ENCODE assay signal across 10 cellular contexts in the genomic region with DNA sequence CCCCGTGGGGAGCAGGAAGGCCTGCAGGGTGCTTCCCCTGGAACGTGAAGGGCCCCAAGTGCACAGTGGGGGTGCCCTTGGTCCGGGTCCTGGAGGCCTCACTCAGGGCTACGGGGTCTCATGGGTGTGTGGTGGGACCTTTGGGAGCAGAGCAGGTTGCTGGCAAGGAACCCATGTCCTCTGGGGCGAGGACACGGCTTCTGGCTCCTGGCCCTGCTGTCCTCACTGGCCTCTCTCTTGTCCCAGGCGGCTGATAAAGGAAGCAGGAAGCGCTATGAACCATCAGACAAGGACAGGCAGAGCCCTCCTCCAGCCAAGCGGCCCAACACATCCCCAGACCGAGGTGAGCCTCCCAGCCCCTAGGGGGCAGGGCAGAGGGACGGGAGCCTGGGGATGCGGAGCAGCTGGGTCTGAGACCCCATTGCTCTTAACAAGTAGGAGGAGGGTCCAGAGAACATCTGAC. TPM values are rescaled to one million over a fixed set of nuclear protein-coding genes. Genes with fewer than 3 reads are reported as not detected.
DNase-seq lines count a peak whose midpoint lies in the region; ATAC-seq and TF ChIP-seq lines count a peak whose summit lies in the region.
"Had no signal": no experiment of that assay in that cellular context is flagged by ENCODE, and none has a peak within 500 bp of the region (broad histone marks: within the 10 kb centered on the region; RNA-seq: fewer than 3 reads in every experiment).

No MANE protein-coding gene starts in this region.

- H3K27me3 ChIP-seq in right atrium auricular region (no peaks in the 10 kb centered on the region), heart left ventricle (no peaks in the 10 kb centered on the region), upper lobe of right lung (no peaks in the 10 kb centered on the region)

- WGBS in heart left ventricle, 4 donors, result 22 to 30% (median 27%) methylated on average over 8 to 12 of the region's 12 CpGs

- TF ChIP-seq POLR2A in heart left ventricle (IDR thresholded peaks at IDR 0.05), result no peak

- TF ChIP-seq CTCF in right atrium auricular region (IDR thresholded peaks at IDR 0.05) (peak in 1 of 2 donors; percentile 61), heart left ventricle (IDR thresholded peaks at IDR 0.05) (peak; percentile 35 to 69 (median 53)), upper lobe of right lung (IDR thresholded peaks at IDR 0.05) (peak; percentile 21)

- H3K4me1 ChIP-seq in right atrium auricular region (peaks cover 0 to 4% of the 10 kb centered on the region in 2 donors), heart left ventricle (peaks cover 0 to 24% (median 7%) of the 10 kb centered on the region in 12 donors), upper lobe of right lung (no peaks in the 10 kb centered on the region)

- ATAC-seq in Right ventricle myocardium inferior, result peak; percentile 87
- ATAC-seq in heart left ventricle, result peak; percentile 84 to 92 (median 88)
- peak; percentile 10 for ATAC-seq in upper lobe of right lung
- no peak for ATAC-seq in GM21423 (IDR thresholded peaks at IDR 0.05; ENCODE audit: unreplicated experiment)

- H3K36me3 ChIP-seq in right atrium auricular region (peaks cover 74% of the 10 kb centered on the region), heart left ventricle (peaks cover 3 to 92% (median 77%) of the 10 kb centered on the region in 9 donors), upper lobe of right lung (peaks cover 83% of the 10 kb centered on the region)

- DNase-seq in Right ventricle myocardium inferior (ENCODE audit: missing footprints), result peak; percentile 79
- no peak for DNase-seq in right atrium auricular region (ENCODE audit: low spot score)
- DNase-seq in RKO (ENCODE audit: low spot score), result peak; percentile 31
- DNase-seq in heart left ventricle, result peak; percentile 70 to 86 (median 75)
- DNase-seq in upper lobe of right lung, result no peak
- no peak for DNase-seq in NCI-H1092 (lab: John Stamatoyannopoulos, UW)
- DNase-seq in kidney glomerular epithelial cell (lab: John Stamatoyannopoulos, UW), result no peak

- H3K27ac ChIP-seq in right atrium auricular region, result peak overlapping the region in 1 of 2 donors; percentile 53
- peak overlapping the region in 10 of 12 donors; percentile 1 to 80 (median 66) for H3K27ac ChIP-seq in heart left ventricle
- no peak overlapping the region for H3K27ac ChIP-seq in upper lobe of right lung

- intact Hi-C loops in Right ventricle myocardium inferior (cut with DNase I), result no loop called here
- intact Hi-C loops in heart left ventricle (cut with DNase I), result no loop called here
- intact Hi-C loops in upper lobe of right lung (cut with DNase I), result no loop called here

- no peaks in the 10 kb centered on the region for H3K9me3 ChIP-seq in right atrium auricular region
- no peaks in the 10 kb centered on the region for H3K9me3 ChIP-seq in heart left ventricle
- H3K9me3 ChIP-seq in upper lobe of right lung, result no peaks in the 10 kb centered on the region

- H3K4me3 ChIP-seq in right atrium auricular region (no peak overlapping the region), heart left ventricle (no peak overlapping the region), upper lobe of right lung (no peak overlapping the region)

RNA-seq across cellular contexts. Expression of gene IL17C, which starts 9.8 kb away (rescaled TPM):
- not detected for total RNA-seq in Right ventricle myocardium inferior
- not detected for total RNA-seq in right atrium auricular region
- total RNA-seq in heart left ventricle, result not detected
- not detected for polyA plus RNA-seq in heart left ventricle
- not detected for total RNA-seq in upper lobe of right lung
- total RNA-seq: posterior vena cava, temporal lobe had no signal

RNA-seq across cellular contexts. Expression of gene CYBA, which starts 22.3 kb away (rescaled TPM):
- total RNA-seq in Right ventricle myocardium inferior, result 63.7 TPM
- 100 to 1,000 TPM in 1 of 2 donors, 10 to 100 TPM in 1; 82.0 to 132 TPM for total RNA-seq in right atrium auricular region
- 100 to 1,000 TPM in 1 of 9 donors, 10 to 100 TPM in 8; 22.6 to 227 (median 34.4) TPM for total RNA-seq in heart left ventricle
- polyA plus RNA-seq in heart left ventricle, result 10 to 100 TPM; 46.5 to 48.8 TPM
- total RNA-seq in upper lobe of right lung, result 257 TPM

RNA-seq across cellular contexts. Expression of gene MVD, which starts 34.3 kb away (rescaled TPM):
- total RNA-seq in Right ventricle myocardium inferior, result 24.0 TPM
- 10 to 100 TPM; 21.5 to 23.1 TPM for total RNA-seq in right atrium auricular region
- total RNA-seq in heart left ventricle, result 10 to 100 TPM; 17.5 to 26.8 (median 20.6) TPM
- polyA plus RNA-seq in heart left ventricle, result 10 to 100 TPM; 22.3 to 41.2 TPM
- total RNA-seq in upper lobe of right lung, result 104 TPM

RNA-seq across cellular contexts. Expression of gene SNAI3, which starts 57.8 kb away (rescaled TPM):
- total RNA-seq in Right ventricle myocardium inferior, result 2.9 TPM
- total RNA-seq in right atrium auricular region, result 1 to 10 TPM; 1.0 to 1.6 TPM
- total RNA-seq in heart left ventricle, result 1 to 10 TPM in 6 of 9 donors, under 1 TPM in 3; 0.76 to 9.5 (median 1.4) TPM
- polyA plus RNA-seq in heart left ventricle, result 1 to 10 TPM; 1.7 to 4.4 TPM
- 7.0 TPM for total RNA-seq in upper lobe of right lung

RNA-seq across cellular contexts. Expression of gene ZC3H18, which starts 58.3 kb away (rescaled TPM):
- total RNA-seq in Right ventricle myocardium inferior (23.9 TPM), right atrium auricular region (10 to 100 TPM in 1 of 2 donors, 1 to 10 TPM in 1; 7.9 to 10.0 TPM), heart left ventricle (10 to 100 TPM in 8 of 9 donors, 1 to 10 TPM in 1; 8.4 to 28.4 (median 21.9) TPM), upper lobe of right lung (44.5 TPM)
- 10 to 100 TPM; 20.5 to 23.7 TPM for polyA plus RNA-seq in heart left ventricle

Comparison
In these comparisons a context has a peak if more than half of its experiments do, and no peak if none do; other contexts are left out.
1. DNase-seq: peak in Right ventricle myocardium inferior (single experiment), RKO (single experiment) and heart left ventricle (5 of 5); none in right atrium auricular region (single experiment), upper lobe of right lung (single experiment), NCI-H1092 (single experiment) and kidney glomerular epithelial cell (single experiment).